10 cellular contexts compared by ENCODE assay signal in the genomic region with DNA sequence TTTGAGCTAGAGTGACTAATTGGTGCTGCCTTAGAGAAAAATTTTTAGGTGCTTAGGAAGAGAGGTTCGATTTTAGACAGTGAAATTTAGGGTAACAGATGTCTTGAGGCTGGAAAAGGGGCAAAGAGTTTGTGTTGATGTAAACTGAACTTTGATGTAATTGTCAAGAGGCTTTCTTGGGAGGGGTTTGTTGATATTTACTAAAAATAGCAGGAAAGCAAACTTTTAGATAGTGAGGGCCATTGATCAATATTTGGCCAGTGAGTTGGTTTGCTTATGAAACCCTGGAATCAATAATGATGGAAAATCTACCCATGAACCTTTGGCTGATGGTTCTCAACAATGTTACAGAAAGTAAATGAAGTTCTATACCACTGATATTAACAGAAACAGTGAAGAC.
"Had no signal": no experiment of that assay in that cellular context is flagged by ENCODE, and none has a peak within 500 bp of the region (broad histone marks: within the 10 kb centered on the region; RNA-seq: fewer than 3 reads in every experiment).

No MANE protein-coding gene starts in this region.

- H3K9ac ChIP-seq: GM23248 had no signal

- H3K4me1 ChIP-seq: HAP-1 had no signal

- H3K4me3 ChIP-seq: GM23248, GM23338, HAP-1 had no signal

- H3K36me3 ChIP-seq: HAP-1 had no signal

- H3K4me2 ChIP-seq: GM23338 had no signal

- H3K27ac ChIP-seq: GM23248 had no signal

- H3K9me3 ChIP-seq: HAP-1 had no signal

- H2AFZ ChIP-seq: GM23248, GM23338 had no signal

- DNase-seq: GM23248, GOT3, H7, HCEC 1CT, HFFc6 had no signal

- ATAC-seq: GM23338, HCT116 had no signal

- FAIRE-seq: H1, H54 had no signal
